7 cellular contexts compared by ENCODE assay signal in genomic region chr17:75514299-75515228, GRCh38. TPM values are rescaled to one million over a fixed set of nuclear protein-coding genes. Genes with fewer than 3 reads are reported as not detected.
DNase-seq lines count a peak whose midpoint lies in the region; TF ChIP-seq lines count a peak whose summit lies in the region.

No MANE protein-coding gene starts in this region.

- H4K20me1 ChIP-seq in fibroblast of lung (ENCODE audit: control insufficient read depth, extremely low read depth, insufficient read depth, low read length) (no peaks in the 10 kb centered on the region), osteoblast (ENCODE audit: insufficient read depth, low read length) (peaks cover 35% of the 10 kb centered on the region)

- H2AFZ ChIP-seq in fibroblast of lung (ENCODE audit: low read length) (no peak overlapping the region), osteoblast (ENCODE audit: low read length) (peak overlapping the region; percentile 70)

- in situ Hi-C loops in HAP-1 (cut with MboI; ENCODE audit: low sequenced_read_pairs) = no loop called here

- peak overlapping the region; percentile 91 for H3K4me2 ChIP-seq in fibroblast of lung (ENCODE audit: extremely low read depth, insufficient read depth, low read length)
- H3K4me2 ChIP-seq in osteoblast (ENCODE audit: insufficient read depth, low read length) = peak overlapping the region; percentile 94

- TF ChIP-seq CTCF in fibroblast of lung (conservative IDR thresholded peaks at IDR 0.05 in 1 of 2, IDR thresholded peaks at IDR 0.05 in 1 of 2; ENCODE audit: low read depth in 1 of 2, low read length in 2 of 2) (no peak), osteoblast (IDR thresholded peaks at IDR 0.05; ENCODE audit: extremely low read depth, low read depth, low read length) (no peak)

- H3K79me2 ChIP-seq in fibroblast of lung (ENCODE audit: control insufficient read depth, insufficient read depth, low read length) (peaks cover 2% of the 10 kb centered on the region), osteoblast (ENCODE audit: insufficient read depth, low read length) (peaks cover 28% of the 10 kb centered on the region)

- peak overlapping the region; percentile 42 for H3K27ac ChIP-seq in fibroblast of lung (ENCODE audit: insufficient read depth, low read length)
- peak overlapping the region; percentile 41 for H3K27ac ChIP-seq in osteoblast (ENCODE audit: low read depth, low read length)

- H3K9ac ChIP-seq in fibroblast of lung (ENCODE audit: insufficient read depth, low read length) = peak overlapping the region; percentile 65

- DNase-seq in HAP-1 (ENCODE audit: low spot score in 2 of 2) = peak in 1 of 2 experiments; percentile 52
- peak; percentile 66 for DNase-seq in T1000 (lab: John Stamatoyannopoulos, UW)
- DNase-seq in fibroblast of lung (ENCODE audit: low read depth in 2 of 2) = peak in 1 of 2 donors; percentile 32
- DNase-seq in osteoblast (ENCODE audit: insufficient read length, low spot score, missing footprints) = peak; percentile 93
- DNase-seq in RPMI8226 = no peak
- DNase-seq in NCI-H2196 treated with DMSO at 0.1 percent for 48 hours (lab: John Stamatoyannopoulos, UW; ENCODE audit: unreplicated experiment) = no peak
- no peak for DNase-seq in SHP77 (lab: John Stamatoyannopoulos, UW)

- no peaks in the 10 kb centered on the region for H3K9me3 ChIP-seq in HAP-1
- H3K9me3 ChIP-seq in fibroblast of lung (ENCODE audit: control insufficient read depth, insufficient read depth, low read depth, low read length) = no peaks in the 10 kb centered on the region
- no peaks in the 10 kb centered on the region for H3K9me3 ChIP-seq in osteoblast (ENCODE audit: low read depth, low read length)

- peaks cover 18% of the 10 kb centered on the region for H3K4me1 ChIP-seq in HAP-1
- H3K4me1 ChIP-seq in fibroblast of lung (ENCODE audit: control insufficient read depth, extremely low read depth, insufficient read depth, low read length) = peaks cover 3% of the 10 kb centered on the region
- H3K4me1 ChIP-seq in osteoblast (ENCODE audit: insufficient read depth, low read length) = peaks cover 15% of the 10 kb centered on the region

- H3K27me3 ChIP-seq in HAP-1 (ENCODE audit: low read depth) = no peaks in the 10 kb centered on the region
- H3K27me3 ChIP-seq in fibroblast of lung (ENCODE audit: control insufficient read depth, insufficient read depth, low read length) = no peaks in the 10 kb centered on the region
- no peaks in the 10 kb centered on the region for H3K27me3 ChIP-seq in osteoblast (ENCODE audit: insufficient read depth, low read length)

- H3K36me3 ChIP-seq in HAP-1 (replicated peaks) = peaks cover 16% of the 10 kb centered on the region
- H3K36me3 ChIP-seq in fibroblast of lung (ENCODE audit: control insufficient read depth, insufficient read depth, low read length) = peaks cover 1% of the 10 kb centered on the region
- H3K36me3 ChIP-seq in osteoblast (ENCODE audit: insufficient read depth, low read length) = peaks cover 9% of the 10 kb centered on the region

- H3K4me3 ChIP-seq in HAP-1 = peak overlapping the region; percentile 61
- peak overlapping the region; percentile 70 to 87 (median 76) for H3K4me3 ChIP-seq in fibroblast of lung (replicated peaks in 1 of 4; ENCODE audit: control extremely low read depth in 1 of 4, insufficient read depth in 1 of 4, low read depth in 3 of 4, low read length in 4 of 4)
- H3K4me3 ChIP-seq in osteoblast (ENCODE audit: insufficient read depth, low read length) = peak overlapping the region; percentile 86

RNA-seq across cellular contexts. Expression of gene CASKIN2, which starts 0.8 kb away (rescaled TPM):
- total RNA-seq in fibroblast of lung (4.9 and 8.3 TPM in 2 replicates), osteoblast (8.7 and 10.3 TPM in 2 replicates)
- 3.4 and 4.5 TPM in 2 replicates for polyA plus RNA-seq in fibroblast of lung
- polyA plus RNA-seq in fibroblast of lung (2012) = 6.5 and 7.7 TPM in 2 replicates
- polyA minus RNA-seq in fibroblast of lung (ENCODE audit: low replicate concordance) = 22.1 and 28.7 TPM in 2 replicates

RNA-seq across cellular contexts. Expression of gene TSEN54, which starts 1.8 kb away (rescaled TPM):
- total RNA-seq in fibroblast of lung = 7.8 and 10.0 TPM in 2 replicates
- polyA plus RNA-seq in fibroblast of lung = 5.3 and 10.1 TPM in 2 replicates
- 6.1 and 11.4 TPM in 2 replicates for polyA plus RNA-seq in fibroblast of lung (2012)
- polyA minus RNA-seq in fibroblast of lung (ENCODE audit: low replicate concordance) = 9.1 and 13.8 TPM in 2 replicates
- 9.7 and 10.9 TPM in 2 replicates for total RNA-seq in osteoblast

RNA-seq across cellular contexts. Expression of gene LLGL2, which starts 10.9 kb away (rescaled TPM):
- total RNA-seq in fibroblast of lung = 0.26 and 0.33 TPM in 2 replicates
- 0.02 and 0.03 TPM in 2 replicates for polyA plus RNA-seq in fibroblast of lung
- polyA plus RNA-seq in fibroblast of lung (2012) = 0.08 and 0.48 TPM in 2 replicates
- polyA minus RNA-seq in fibroblast of lung (ENCODE audit: low replicate concordance) = not detected in 2 replicates
- total RNA-seq in osteoblast = 0.36 and 0.59 TPM in 2 replicates

RNA-seq across cellular contexts. Expression of gene TMEM94, which starts 58.1 kb away (rescaled TPM):
- total RNA-seq in fibroblast of lung (19.8 and 35.0 TPM in 2 replicates), osteoblast (33.3 and 38.0 TPM in 2 replicates)
- 18.3 and 25.2 TPM in 2 replicates for polyA plus RNA-seq in fibroblast of lung
- 24.9 and 29.9 TPM in 2 replicates for polyA plus RNA-seq in fibroblast of lung (2012)
- polyA minus RNA-seq in fibroblast of lung (ENCODE audit: low replicate concordance) = 90.2 and 139 TPM in 2 replicates

Comparison
In these comparisons a context has a peak if more than half of its experiments do, and no peak if none do; other contexts are left out.
1. DNase-seq: peak in T1000 (single experiment) and osteoblast (single experiment); none in RPMI8226 (single experiment), NCI-H2196 treated with DMSO at 0.1 percent for 48 hours (single experiment) and SHP77 (0 of 2).
2. Peak in every context shown above with its lines, with median percentiles within 50 percentile points of each other: H3K4me3 ChIP-seq.